10 cellular contexts compared by ENCODE assay signal in the genomic region with DNA sequence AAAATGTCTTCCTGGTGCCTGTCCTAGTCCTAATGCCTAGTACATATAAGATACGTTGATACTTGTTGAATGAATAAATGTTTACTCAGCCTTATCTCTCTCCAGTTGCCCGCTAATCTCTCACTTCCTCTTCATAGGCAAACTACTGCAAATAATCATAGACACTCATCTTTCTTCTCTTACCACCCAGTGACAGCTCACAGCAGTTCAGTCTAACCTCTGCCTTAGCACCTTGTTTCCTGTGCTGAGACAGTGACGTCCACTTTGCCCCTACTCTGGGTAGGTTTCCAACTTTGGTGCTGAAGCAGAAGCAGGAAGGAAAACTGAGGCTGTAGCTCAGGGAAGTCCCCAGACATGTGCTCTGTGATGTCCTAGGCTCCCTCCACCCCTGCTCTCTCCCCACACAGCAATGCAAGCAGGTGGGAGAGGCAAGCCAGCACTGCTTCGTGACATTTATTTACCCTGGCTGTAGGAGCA. TPM values are rescaled to one million over a fixed set of nuclear protein-coding genes. Genes with fewer than 3 reads are reported as not detected.
A peak's percentile ranks its signal among the peaks of the same experiment; 100 is the strongest.
DNase-seq lines count a peak whose midpoint lies in the region; ATAC-seq, FAIRE-seq and TF ChIP-seq lines count a peak whose summit lies in the region.
"Had no signal": no experiment of that assay in that cellular context is flagged by ENCODE, and none has a peak within 500 bp of the region (broad histone marks: within the 10 kb centered on the region; RNA-seq: fewer than 3 reads in every experiment).

No MANE protein-coding gene starts in this region.

- TF ChIP-seq CTCF in OCI-LY3 (IDR thresholded peaks at IDR 0.05; ENCODE audit: low read depth, low read length) (no peak), thyroid gland (IDR thresholded peaks at IDR 0.05) (no peak)

- peak; percentile 96 for ATAC-seq in GM18870 (IDR thresholded peaks at IDR 0.05; ENCODE audit: unreplicated experiment)
- ATAC-seq in HG02798 (IDR thresholded peaks at IDR 0.05; ENCODE audit: poor library complexity, unreplicated experiment) = peak; percentile 53
- no peak for ATAC-seq in HG03571 (IDR thresholded peaks at IDR 0.05; ENCODE audit: unreplicated experiment)

- peak overlapping the region; percentile 56 for H3K27ac ChIP-seq in OCI-LY3 (ENCODE audit: low read length)
- H3K27ac ChIP-seq in small intestine (ENCODE audit: low read depth in 1 of 2, low read length in 1 of 2) = no peak overlapping the region
- no peak overlapping the region for H3K27ac ChIP-seq in substantia nigra (ENCODE audit: low read depth, low read length, poor library complexity, severe bottlenecking)
- H3K27ac ChIP-seq in thyroid gland = no peak overlapping the region

- peak overlapping the region; percentile 13; the same call in 1 of the 2 replicates for H3K4me3 ChIP-seq in OCI-LY3 (ENCODE audit: low read length)
- H3K4me3 ChIP-seq in small intestine (ENCODE audit: low read depth in 1 of 2, low read length in 2 of 2) = no peak overlapping the region
- H3K4me3 ChIP-seq in thyroid gland (replicated peaks in 1 of 3) = no peak overlapping the region

- H3K36me3 ChIP-seq in OCI-LY3 (replicated peaks; ENCODE audit: low read depth, low read length) (no peaks in the 10 kb centered on the region), small intestine (ENCODE audit: control insufficient read depth in 2 of 2, insufficient read depth in 2 of 2, low read length in 2 of 2) (no peaks in the 10 kb centered on the region), thyroid gland (no peaks in the 10 kb centered on the region)

- no peak for TF ChIP-seq POLR2A in thyroid gland (IDR thresholded peaks at IDR 0.05)

- H3K27me3 ChIP-seq in OCI-LY3 (ENCODE audit: low read depth, low read length) = no peaks in the 10 kb centered on the region
- no peaks in the 10 kb centered on the region for H3K27me3 ChIP-seq in small intestine (ENCODE audit: control insufficient read depth in 2 of 2, insufficient read depth in 2 of 2, low read length in 2 of 2)
- H3K27me3 ChIP-seq in thyroid gland = no peaks in the 10 kb centered on the region

- H3K9me3 ChIP-seq in OCI-LY3 (ENCODE audit: insufficient read depth, low read length) = no peaks in the 10 kb centered on the region
- H3K9me3 ChIP-seq in small intestine (ENCODE audit: control insufficient read depth, low read depth) = no peaks in the 10 kb centered on the region
- no peaks in the 10 kb centered on the region for H3K9me3 ChIP-seq in thyroid gland

- peak overlapping the region; percentile 60 for H3K4me2 ChIP-seq in OCI-LY3 (ENCODE audit: low read length)

- H3K4me1 ChIP-seq in OCI-LY3 (ENCODE audit: low read length) (peaks cover 31% of the 10 kb centered on the region), small intestine (ENCODE audit: control insufficient read depth in 2 of 2, insufficient read depth in 1 of 2, low read depth in 1 of 2, low read length in 1 of 2) (no peaks in the 10 kb centered on the region), thyroid gland (no peaks in the 10 kb centered on the region)

- 35 to 57% (median 38%) methylated on average over 4 of the region's 4 CpGs for WGBS in small intestine, 3 donors
- WGBS in thyroid gland, 2 donors = 78 to 86% methylated on average over 4 of the region's 4 CpGs

- H3K9ac ChIP-seq in OCI-LY3 (ENCODE audit: low read length) = no peak overlapping the region

- peak; percentile 44 for DNase-seq in small intestine
- no peak for DNase-seq in NCI-H2171 treated with DMSO at 0.1 percent for 48 hours (lab: John Stamatoyannopoulos, UW)
- no peak for DNase-seq in substantia nigra (lab: John Stamatoyannopoulos, UW)
- DNase-seq in thyroid gland = no peak
- DNase-seq: DMS 273 treated with DMSO at 0.1 percent for 48 hours, SW 1271 had no signal

- no peaks in the 10 kb centered on the region for H3K79me2 ChIP-seq in OCI-LY3 (ENCODE audit: low read length)

- intact Hi-C loops in thyroid gland (cut with DNase I) = no loop called here

- FAIRE-seq in small intestine (lab: Jason Lieb, UNC) = no peak

- H4K20me1 ChIP-seq in OCI-LY3 (ENCODE audit: insufficient read depth, low read length) = no peaks in the 10 kb centered on the region

- no peak overlapping the region for H2AFZ ChIP-seq in OCI-LY3 (ENCODE audit: low read depth, low read length)

RNA-seq across cellular contexts. Expression of gene RHOBTB1, which starts 45.5 kb away (rescaled TPM):
- 1 to 10 TPM; 2.0 to 6.8 (median 3.3) TPM for polyA plus RNA-seq in small intestine
- 10 to 100 TPM in 2 of 4 donors, 1 to 10 TPM in 2; 6.8 to 10.5 (median 9.1) TPM for total RNA-seq in thyroid gland
